In genomic region chr19:41367848-41368301, GRCh38 we compare ENCODE assay signal across 1 cellular context.
TF ChIP-seq lines count a peak whose summit lies in the region.

No MANE protein-coding gene starts in this region.

TF ChIP-seq in K562, 482 proteins besides CTCF, POLR2A, EP300 and RAD21 (continued from another document and continues in another):
- TF ChIP-seq HES1 (IDR thresholded peaks at IDR 0.05; ENCODE audit: low read depth): peak; percentile 35; the same call in 1 of the 2 replicates
- TF ChIP-seq ATF1 (CRISPR knock-in tag; IDR thresholded peaks at IDR 0.05): no peak
- TF ChIP-seq ATF1 (tag; IDR thresholded peaks at IDR 0.05): peak; percentile 75
- TF ChIP-seq MTA2 (IDR thresholded peaks at IDR 0.05; ENCODE audit: low read depth): 0 out of 2 replicates have a peak, but pooled peaks have one; percentile 12
- no peak for TF ChIP-seq ARID3B (CRISPR knock-in tag; IDR thresholded peaks at IDR 0.05; ENCODE audit: borderline replicate concordance)
- TF ChIP-seq ATF7 (IDR thresholded peaks at IDR 0.05): peak; percentile 77
- TF ChIP-seq E2F6 (IDR thresholded peaks at IDR 0.05; ENCODE audit: borderline replicate concordance in 1 of 2, extremely low read depth in 1 of 2, insufficient read depth in 1 of 2, insufficient read length in 1 of 2, low read depth in 1 of 2, low read length in 1 of 2, poor library complexity in 1 of 2, severe bottlenecking in 1 of 2): no peak
- TF ChIP-seq TEAD1 (CRISPR knock-in tag; IDR thresholded peaks at IDR 0.05): peak; percentile 73 to 84; a peak in 3 of 4 replicates
- TF ChIP-seq ZNF197 (CRISPR knock-in tag; IDR thresholded peaks at IDR 0.05; ENCODE audit: low read depth): no peak
- no peak for TF ChIP-seq ZNF551 (CRISPR knock-in tag; IDR thresholded peaks at IDR 0.05)
- TF ChIP-seq TBL1XR1 (IDR thresholded peaks at IDR 0.05; ENCODE audit: low read length in 2 of 2): peak in 1 of 2 experiments; percentile 72; a peak in 2 of 4 replicates
- peak; percentile 66; the same call in 1 of the 2 replicates for TF ChIP-seq SOX6 (IDR thresholded peaks at IDR 0.05)
- no peak for TF ChIP-seq DLX4 (CRISPR knock-in tag; IDR thresholded peaks at IDR 0.05)
- TF ChIP-seq THRA (IDR thresholded peaks at IDR 0.05): no peak
- no peak for TF ChIP-seq RBM17 (IDR thresholded peaks at IDR 0.05; ENCODE audit: borderline replicate concordance, low read depth, low read length)
- TF ChIP-seq FOXM1 (IDR thresholded peaks at IDR 0.05; ENCODE audit: low read depth): peak; percentile 39; the same call in 1 of the 2 replicates
- no peak for TF ChIP-seq FOXM1 (CRISPR knock-in tag; IDR thresholded peaks at IDR 0.05; ENCODE audit: low read depth)
- TF ChIP-seq CREB3L1 (IDR thresholded peaks at IDR 0.05; ENCODE audit: borderline replicate concordance, low read depth): peak; percentile 61; the same call in 1 of the 2 replicates
- TF ChIP-seq NR2C1 (IDR thresholded peaks at IDR 0.05): no peak
- no peak for TF ChIP-seq NR2C1 (tag; IDR thresholded peaks at IDR 0.05)
- no peak for TF ChIP-seq CLOCK (CRISPR knock-in tag; IDR thresholded peaks at IDR 0.05; ENCODE audit: borderline replicate concordance)
- peak; percentile 59 for TF ChIP-seq MEIS2 (IDR thresholded peaks at IDR 0.05; ENCODE audit: partially characterized antibody)
- no peak for TF ChIP-seq ZNF407 (IDR thresholded peaks at IDR 0.05; ENCODE audit: low read depth)
- no peak for TF ChIP-seq ID3 (CRISPR knock-in tag; IDR thresholded peaks at IDR 0.05)
- no peak for TF ChIP-seq ID3 (tag; IDR thresholded peaks at IDR 0.05)
